Comparison of ENCODE assay signal across 26 cellular contexts in genomic region chr15:77670558-77671148, GRCh38. TPM values are rescaled to one million over a fixed set of nuclear protein-coding genes. Genes with fewer than 3 reads are reported as not detected.
"Had no signal": no experiment of that assay in that cellular context is flagged by ENCODE, and none has a peak within 500 bp of the region (broad histone marks: within the 10 kb centered on the region; RNA-seq: fewer than 3 reads in every experiment).

No MANE protein-coding gene starts in this region.

- H3K9me3 Mint-ChIP-seq: activated CD4-positive, alpha-beta T cell treated with anti-CD3 and anti-CD28 coated beads, Interleukin-2, amount 10 ng/mL, durations not matched to agents 7 days and 5 days; activated CD8-positive, alpha-beta T cell treated with anti-CD3 and anti-CD28 coated beads for 36 hours; activated naive CD4-positive, alpha-beta T cell treated with anti-CD3 and anti-CD28 coated beads, Interleukin-2, amount 10 ng/mL, durations not matched to agents 7 days and 5 days; dendritic cell treated with granulocyte-macrophage colony-stimulating factor and Interleukin-4, amounts not matched to agents 40 ng/mL and 50 ng/mL, for 4 days; mesothelial cell of epicardium; natural killer cell had no signal

- H3K36me3 Mint-ChIP-seq: activated CD8-positive, alpha-beta memory T cell treated with anti-CD3 and anti-CD28 coated beads, Interleukin-2, amount 10 ng/mL, durations not matched to agents 7 days and 5 days; activated naive CD4-positive, alpha-beta T cell treated with anti-CD3 and anti-CD28 coated beads, Interleukin-2, amount 10 ng/mL, durations not matched to agents 7 days and 5 days; mesothelial cell of epicardium; natural killer cell had no signal

- H3K9me3 ChIP-seq: left lung, pancreas, psoas muscle, stomach, testis, uterus had no signal

- H3K4me3 ChIP-seq: cardiac muscle cell, left lung, pancreas, psoas muscle, stomach, testis, uterus had no signal

- FAIRE-seq: pancreas had no signal

- H3K27ac ChIP-seq: cardiac muscle cell, foreskin keratinocyte, left lung, pancreas, psoas muscle, stomach, testis, uterus had no signal

- H3K36me3 ChIP-seq: cardiac muscle cell, left lung, pancreas, stomach, uterus had no signal

- DNase-seq: activated CD4-positive, alpha-beta T cell treated with anti-CD3 and anti-CD28 coated beads, Interleukin-2, amount 10 ng/mL, durations not matched to agents 7 days and 5 days; activated CD4-positive, CD25-positive, alpha-beta regulatory T cell treated with anti-CD3 and anti-CD28 coated beads, Interleukin-2, amount 50 U/mL, for 72 hours; activated CD8-positive, alpha-beta memory T cell treated with anti-CD3 and anti-CD28 coated beads, Interleukin-2, amount 10 ng/mL, durations not matched to agents 7 days and 5 days; activated CD8-positive, alpha-beta T cell treated with anti-CD3 and anti-CD28 coated beads for 36 hours; activated effector memory CD4-positive, alpha-beta T cell treated with anti-CD3 and anti-CD28 coated beads, Interleukin-2, amount 50 U/mL, for 16 hours; activated naive CD4-positive, alpha-beta T cell treated with anti-CD3 and anti-CD28 coated beads, Interleukin-2, amount 10 ng/mL, durations not matched to agents 7 days and 5 days; activated T-cell treated with anti-CD3 and anti-CD28 coated beads for 4 hours; amygdala; effector CD8-positive, alpha-beta T cell; foreskin keratinocyte; kidney glomerular epithelial cell; left lung; mammary epithelial cell; natural killer cell; psoas muscle; right cardiac atrium; stimulated activated CD4-positive, alpha-beta T cell treated with anti-CD3 and anti-CD28 coated beads, Interleukin-4, amount 100 ng/mL, for 24 hours; stomach; testis; trophoblast cell; uterus had no signal

- ATAC-seq: activated CD8-positive, alpha-beta memory T cell treated with anti-CD3 and anti-CD28 coated beads, Interleukin-2, amount 10 ng/mL, durations not matched to agents 7 days and 5 days; activated CD8-positive, alpha-beta T cell treated with anti-CD3 and anti-CD28 coated beads for 36 hours; foreskin keratinocyte; left lung; natural killer cell; pancreas; psoas muscle had no signal

- H3K4me3 Mint-ChIP-seq: activated CD4-positive, alpha-beta T cell treated with anti-CD3 and anti-CD28 coated beads, Interleukin-2, amount 10 ng/mL, durations not matched to agents 7 days and 5 days; activated CD8-positive, alpha-beta memory T cell treated with anti-CD3 and anti-CD28 coated beads, Interleukin-2, amount 10 ng/mL, durations not matched to agents 7 days and 5 days; activated CD8-positive, alpha-beta T cell treated with anti-CD3 and anti-CD28 coated beads for 36 hours; activated naive CD4-positive, alpha-beta T cell treated with anti-CD3 and anti-CD28 coated beads, Interleukin-2, amount 10 ng/mL, durations not matched to agents 7 days and 5 days; dendritic cell treated with granulocyte-macrophage colony-stimulating factor and Interleukin-4, amounts not matched to agents 40 ng/mL and 50 ng/mL, for 4 days; mesothelial cell of epicardium; natural killer cell had no signal

- H3K4me1 Mint-ChIP-seq: activated CD4-positive, alpha-beta T cell treated with anti-CD3 and anti-CD28 coated beads, Interleukin-2, amount 10 ng/mL, durations not matched to agents 7 days and 5 days; activated CD8-positive, alpha-beta memory T cell treated with anti-CD3 and anti-CD28 coated beads, Interleukin-2, amount 10 ng/mL, durations not matched to agents 7 days and 5 days; activated naive CD4-positive, alpha-beta T cell treated with anti-CD3 and anti-CD28 coated beads, Interleukin-2, amount 10 ng/mL, durations not matched to agents 7 days and 5 days; mesothelial cell of epicardium; natural killer cell had no signal

- H3K4me1 ChIP-seq: foreskin keratinocyte, left lung, pancreas, psoas muscle, stomach, testis, uterus had no signal

- H3K27ac Mint-ChIP-seq: activated CD4-positive, alpha-beta T cell treated with anti-CD3 and anti-CD28 coated beads, Interleukin-2, amount 10 ng/mL, durations not matched to agents 7 days and 5 days; activated CD8-positive, alpha-beta memory T cell treated with anti-CD3 and anti-CD28 coated beads, Interleukin-2, amount 10 ng/mL, durations not matched to agents 7 days and 5 days; activated CD8-positive, alpha-beta T cell treated with anti-CD3 and anti-CD28 coated beads for 36 hours; activated naive CD4-positive, alpha-beta T cell treated with anti-CD3 and anti-CD28 coated beads, Interleukin-2, amount 10 ng/mL, durations not matched to agents 7 days and 5 days; dendritic cell treated with granulocyte-macrophage colony-stimulating factor and Interleukin-4, amounts not matched to agents 40 ng/mL and 50 ng/mL, for 4 days; mesothelial cell of epicardium; natural killer cell had no signal

- H3K27me3 ChIP-seq: cardiac muscle cell, pancreas, testis, uterus had no signal

RNA-seq across cellular contexts. Expression of gene LINGO1, which starts 37.9 kb away (rescaled TPM):
- total RNA-seq: activated CD4-positive, alpha-beta T cell treated with anti-CD3 and anti-CD28 coated beads, Interleukin-2, amount 10 ng/mL, durations not matched to agents 7 days and 5 days; activated CD8-positive, alpha-beta memory T cell treated with anti-CD3 and anti-CD28 coated beads, Interleukin-2, amount 10 ng/mL, durations not matched to agents 7 days and 5 days; activated CD8-positive, alpha-beta T cell treated with anti-CD3 and anti-CD28 coated beads for 36 hours; natural killer cell; T-helper 2 cell treated with Interferon-gamma antibody and Interleukin-4, amounts not matched to agents 100 ng/mL and 5 ng/mL, for 36 hours had no signal
- polyA plus RNA-seq: mammary epithelial cell had no signal
